ENCODE assay signal across 19 cellular contexts in the genomic region with DNA sequence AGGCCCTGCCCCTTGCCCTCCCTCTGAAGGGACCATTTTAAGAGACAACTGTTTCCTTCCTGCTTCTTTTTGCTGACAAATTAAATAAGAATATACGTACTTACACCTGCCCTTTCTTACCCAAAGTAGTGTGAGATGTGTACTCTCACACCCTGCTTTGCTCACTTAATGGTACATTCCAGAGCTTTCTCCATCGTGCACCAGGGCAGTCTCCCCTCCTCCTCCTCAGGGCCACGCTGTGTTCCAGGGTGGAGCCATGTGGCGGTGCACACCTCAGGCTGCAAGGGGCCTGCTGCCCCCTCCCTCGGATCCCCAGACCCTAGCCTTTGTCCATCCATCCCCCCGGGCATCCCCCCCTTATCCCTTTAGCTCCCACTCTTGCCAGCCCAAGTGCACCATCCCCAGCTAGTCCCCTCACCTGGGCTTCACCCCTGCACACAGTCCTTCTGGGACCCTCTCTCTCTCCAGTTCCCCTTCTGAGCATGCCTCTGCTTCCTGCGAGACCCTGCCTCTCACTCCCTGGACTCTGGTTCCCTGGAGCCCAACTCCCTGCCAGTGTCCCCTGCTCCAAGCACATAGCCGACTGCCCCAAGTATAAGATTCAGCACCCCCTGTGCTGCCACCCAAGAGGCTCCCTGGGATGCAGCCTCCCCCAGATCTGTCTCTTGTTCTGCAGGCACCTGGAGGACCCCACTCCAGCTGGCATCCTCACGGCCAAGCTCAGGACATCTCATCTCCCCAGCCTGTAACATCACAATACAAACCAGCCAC.
"Had no signal": no experiment of that assay in that cellular context is flagged by ENCODE, and none has a peak within 500 bp of the region (broad histone marks: within the 10 kb centered on the region; RNA-seq: fewer than 3 reads in every experiment).

No MANE protein-coding gene starts in this region.

- H3K4me3 ChIP-seq: dorsolateral prefrontal cortex, lower lobe of right lung, skin epidermis, tibial artery had no signal

- H3K9me3 Mint-ChIP-seq: activated CD4-positive, alpha-beta T cell treated with anti-CD3 and anti-CD28 coated beads, Interleukin-2, amount 10 ng/mL, durations not matched to agents 7 days and 5 days; endodermal cell; immature natural killer cell; mesothelial cell of epicardium; stimulated activated naive B cell treated with anti-CD40 and anti-IgM and Interleukin-4, amounts not matched to agents 10 μg/mL and 1 μg/mL and 100 μg/mL, for 72 hours had no signal

- FAIRE-seq: astrocyte, bronchial epithelial cell, urothelium cell line had no signal

- H3K27ac Mint-ChIP-seq: activated CD4-positive, alpha-beta T cell treated with anti-CD3 and anti-CD28 coated beads, Interleukin-2, amount 10 ng/mL, durations not matched to agents 7 days and 5 days; endodermal cell; immature natural killer cell; mesothelial cell of epicardium had no signal

- H3K36me3 Mint-ChIP-seq: immature natural killer cell; mesothelial cell of epicardium; stimulated activated naive B cell treated with anti-CD40 and anti-IgM and Interleukin-4, amounts not matched to agents 10 μg/mL and 1 μg/mL and 100 μg/mL, for 72 hours had no signal

- H3K36me3 ChIP-seq: lower lobe of right lung, tibial artery had no signal

- ATAC-seq: left cardiac atrium; lower lobe of right lung; stimulated activated naive B cell treated with anti-CD40 and anti-IgM and Interleukin-4, amounts not matched to agents 10 μg/mL and 1 μg/mL and 100 μg/mL, for 72 hours had no signal

- H3K4me1 ChIP-seq: lower lobe of right lung, tibial artery had no signal

- H3K4me3 Mint-ChIP-seq: activated CD4-positive, alpha-beta T cell treated with anti-CD3 and anti-CD28 coated beads, Interleukin-2, amount 10 ng/mL, durations not matched to agents 7 days and 5 days; endodermal cell; immature natural killer cell; mesothelial cell of epicardium; stimulated activated naive B cell treated with anti-CD40 and anti-IgM and Interleukin-4, amounts not matched to agents 10 μg/mL and 1 μg/mL and 100 μg/mL, for 72 hours had no signal

- H3K4me1 Mint-ChIP-seq: activated CD4-positive, alpha-beta T cell treated with anti-CD3 and anti-CD28 coated beads, Interleukin-2, amount 10 ng/mL, durations not matched to agents 7 days and 5 days; immature natural killer cell; mesothelial cell of epicardium; stimulated activated naive B cell treated with anti-CD40 and anti-IgM and Interleukin-4, amounts not matched to agents 10 μg/mL and 1 μg/mL and 100 μg/mL, for 72 hours had no signal

- H3K9me3 ChIP-seq: lower lobe of right lung, tibial artery had no signal

- H3K27me3 ChIP-seq: dorsolateral prefrontal cortex had no signal

- DNase-seq: activated CD4-positive, alpha-beta T cell treated with anti-CD3 and anti-CD28 coated beads, Interleukin-2, amount 10 ng/mL, durations not matched to agents 7 days and 5 days; activated CD8-positive, alpha-beta memory T cell treated with anti-CD3 and anti-CD28 coated beads, Interleukin-2, amount 50 U/mL, for 48 hours; activated naive CD4-positive, alpha-beta T cell treated with Interleukin-2 at 50 U/mL for 16 hours; dorsolateral prefrontal cortex; endodermal cell; immature natural killer cell; left cardiac atrium; lower lobe of right lung; retina; stimulated activated CD4-positive, alpha-beta T cell treated with anti-CD3 and anti-CD28 coated beads, Interleukin-15, amount 100 ng/mL, for 24 hours; stimulated activated CD4-positive, alpha-beta T cell treated with anti-CD3 and anti-CD28 coated beads, Interleukin-4, amount 100 ng/mL, for 1 hour; stimulated activated naive B cell treated with anti-CD40 and anti-IgM and Interleukin-4, amounts not matched to agents 10 μg/mL and 1 μg/mL and 100 μg/mL, for 72 hours; T-helper 2 cell had no signal

- H3K27ac ChIP-seq: lower lobe of right lung, skin epidermis, tibial artery had no signal
